ENCODE assay signal across 1 cellular context in genomic region chr9:4544714-4545113, GRCh38. TPM values are rescaled to one million over a fixed set of nuclear protein-coding genes. Genes with fewer than 3 reads are reported as not detected.
"Had no signal": no experiment of that assay in that cellular context is flagged by ENCODE, and none has a peak within 500 bp of the region (broad histone marks: within the 10 kb centered on the region; RNA-seq: fewer than 3 reads in every experiment).

No MANE protein-coding gene starts in this region.

RNA-seq across cellular contexts. Expression of gene SLC1A1, which starts 54.4 kb away (rescaled TPM):
- total RNA-seq: SJCRH30 had no signal
